ENCODE assay signal across 8 cellular contexts in the genomic region with DNA sequence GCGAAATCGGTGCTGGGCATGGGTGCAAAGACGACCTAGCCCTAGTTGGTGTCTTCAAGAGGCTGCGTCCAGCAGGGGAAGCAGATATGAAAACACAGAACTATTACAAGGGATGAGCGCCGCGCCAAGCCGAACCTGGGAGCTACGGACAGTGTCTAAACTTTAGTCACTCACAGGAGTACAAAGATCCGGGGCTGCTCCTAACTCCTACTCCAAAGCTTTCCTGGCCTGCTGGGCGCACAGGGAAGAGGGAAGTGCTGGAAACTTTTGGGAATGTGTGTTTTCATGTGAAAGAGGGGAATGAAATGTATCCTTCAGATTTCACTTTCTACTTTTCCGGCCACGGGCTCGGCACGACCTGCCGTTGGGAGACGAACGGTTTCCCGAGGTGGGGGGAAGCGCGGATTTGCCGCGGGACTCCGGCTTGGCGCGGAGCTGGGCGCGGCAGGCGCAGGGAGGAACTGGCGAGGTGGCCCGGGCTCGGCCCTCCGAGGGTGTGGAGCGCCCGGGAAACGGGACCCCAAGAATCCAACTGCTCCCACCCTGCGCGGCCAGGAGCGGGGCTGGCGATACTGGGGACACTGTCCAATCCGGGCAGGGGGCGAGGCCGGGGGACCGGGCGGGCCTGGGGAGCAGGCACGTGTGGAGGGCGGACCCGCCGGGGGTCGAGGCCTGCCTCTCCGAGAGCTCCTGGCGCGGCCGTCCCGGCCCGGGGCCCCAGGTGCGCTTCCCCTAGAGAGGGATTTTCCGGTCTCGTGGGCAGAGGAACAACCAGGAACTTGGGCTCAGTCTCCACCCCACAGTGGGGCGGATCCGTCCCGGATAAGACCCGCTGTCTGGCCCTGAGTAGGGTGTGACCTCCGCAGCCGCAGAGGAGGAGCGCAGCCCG. TPM values are rescaled to one million over a fixed set of nuclear protein-coding genes. Genes with fewer than 3 reads are reported as not detected.
DNase-seq lines count a peak whose midpoint lies in the region; ATAC-seq and TF ChIP-seq lines count a peak whose summit lies in the region.

A gene (plus strand): TSS at position 854 of the 889 bp plus-strand sequence. CDS start 39,432 bp downstream, outside the sequence.

- no peaks in the 10 kb centered on the region for H3K79me2 ChIP-seq in neural progenitor cell (ENCODE audit: low read depth)

- TSS peak; percentile 63 for BruUV-seq in Panc1 (replicated peaks; lab: Mats Ljungman, UMichigan)

- peak within 1 kb of the TSS; percentile 94 to 98 (median 96) for H3K4me3 Mint-ChIP-seq in CD8-positive, alpha-beta memory T cell
- H3K4me3 Mint-ChIP-seq in activated T-helper 17 cell treated with anti-CD3 and anti-CD28 coated beads, Interleukin-2, amount 50 U/mL, for 72 hours = peak within 1 kb of the TSS; percentile 95
- H3K4me3 Mint-ChIP-seq in neural progenitor cell = peak within 1 kb of the TSS; percentile 89

- H3K36me3 ChIP-seq in CD8-positive, alpha-beta memory T cell (ENCODE audit: insufficient read depth, low read length) = no peaks in the 10 kb centered on the region
- no peaks in the 10 kb centered on the region for H3K36me3 ChIP-seq in Panc1 (ENCODE audit: control insufficient read depth, insufficient read depth, low read length)
- H3K36me3 ChIP-seq in neural progenitor cell = no peaks in the 10 kb centered on the region
- H3K36me3 ChIP-seq in suprapubic skin = no peaks in the 10 kb centered on the region

- H3K4me2 ChIP-seq in neural progenitor cell = peak within 1 kb of the TSS; percentile 89

- H3K27ac Mint-ChIP-seq in CD8-positive, alpha-beta memory T cell = peak within 1 kb of the TSS; percentile 71 to 97 (median 92)
- peak within 1 kb of the TSS; percentile 90 for H3K27ac Mint-ChIP-seq in activated T-helper 17 cell treated with anti-CD3 and anti-CD28 coated beads, Interleukin-2, amount 50 U/mL, for 72 hours
- peak within 1 kb of the TSS; percentile 61 for H3K27ac Mint-ChIP-seq in neural progenitor cell

- intact Hi-C loops in Panc1 (cut with micrococcal nuclease; ENCODE audit: unreplicated experiment) = no loop called here

- no peak within 1 kb of the TSS for H3K9ac ChIP-seq in neural progenitor cell

- H3K27me3 ChIP-seq in CD8-positive, alpha-beta memory T cell (ENCODE audit: insufficient read depth, low read length, poor library complexity, severe bottlenecking) = no peaks in the 10 kb centered on the region
- H3K27me3 ChIP-seq in Panc1 (ENCODE audit: control insufficient read depth, insufficient read depth, low read length) (no peaks in the 10 kb centered on the region), neural progenitor cell (peaks cover 26% of the 10 kb centered on the region), suprapubic skin (no peaks in the 10 kb centered on the region)

- no peak for TF ChIP-seq CTCF in Panc1 (IDR thresholded peaks at IDR 0.05)
- peak; percentile 33 for TF ChIP-seq CTCF in fibroblast of the aortic adventitia (IDR thresholded peaks at IDR 0.05; ENCODE audit: insufficient read depth, low read length)
- TF ChIP-seq CTCF in neural progenitor cell (IDR thresholded peaks at IDR 0.05) = no peak
- peak in 1 of 2 donors; percentile 10 for TF ChIP-seq CTCF in suprapubic skin (IDR thresholded peaks at IDR 0.05)

- CTCF ChIA-PET in CD8-positive, alpha-beta memory T cell (lab: Charles Lee) = interaction anchor here (0.8 to 3.0 kb wide), 5 partner anchors 17 to 176 kb away, joined by 3 to 16 read pairs (median 4); no protein-coding TSS in a partner anchor
- CTCF ChIA-PET in Panc1 (lab: Charles Lee) = interaction anchor here (0.6 to 0.7 kb wide), 3 partner anchors 17 to 154 kb away, joined by 3 to 13 read pairs (median 3); no protein-coding TSS in a partner anchor

- H2AFZ ChIP-seq in neural progenitor cell (replicated peaks) = peak within 1 kb of the TSS; percentile 97

- peaks cover 11% of the 10 kb centered on the region for H3K4me1 ChIP-seq in CD8-positive, alpha-beta memory T cell (ENCODE audit: insufficient read depth, low read length)
- H3K4me1 ChIP-seq in Panc1 (ENCODE audit: control insufficient read depth, insufficient read depth, low read length) = peaks cover 29% of the 10 kb centered on the region
- peaks cover 10% of the 10 kb centered on the region for H3K4me1 ChIP-seq in neural progenitor cell
- peaks cover 62% of the 10 kb centered on the region for H3K4me1 ChIP-seq in suprapubic skin

- peak in 1 of 2 donors; percentile 74 for TF ChIP-seq POLR2A in suprapubic skin (IDR thresholded peaks at IDR 0.05)

- peak within 1 kb of the TSS; percentile 51 for H3K27ac ChIP-seq in CD8-positive, alpha-beta memory T cell (ENCODE audit: low read depth, low read length)
- peak within 1 kb of the TSS; percentile 98 for H3K27ac ChIP-seq in Panc1 (ENCODE audit: low read length)
- H3K27ac ChIP-seq in neural progenitor cell = no peak within 1 kb of the TSS
- H3K27ac ChIP-seq in suprapubic skin = peak within 1 kb of the TSS; percentile 96

- POLR2A ChIA-PET in CD8-positive, alpha-beta memory T cell (lab: Charles Lee) = no interaction called here
- POLR2A ChIA-PET in Panc1 (lab: Charles Lee) = interaction anchor here (0.6 to 1.5 kb wide), 6 partner anchors 10 to 89 kb away, joined by 3 to 7 read pairs (median 4); no protein-coding TSS in a partner anchor

- H4K20me1 ChIP-seq in neural progenitor cell (ENCODE audit: low read depth) = no peaks in the 10 kb centered on the region

- H3K4me1 Mint-ChIP-seq in CD8-positive, alpha-beta memory T cell = peaks cover 18 to 21% (median 19%) of the 10 kb centered on the region in 3 donors
- H3K4me1 Mint-ChIP-seq in activated T-helper 17 cell treated with anti-CD3 and anti-CD28 coated beads, Interleukin-2, amount 50 U/mL, for 72 hours = peaks cover 7% of the 10 kb centered on the region
- peaks cover 8% of the 10 kb centered on the region for H3K4me1 Mint-ChIP-seq in neural progenitor cell

- H3F3A ChIP-seq in neural progenitor cell (ENCODE audit: low read depth) = peaks cover 6% of the 10 kb centered on the region

- H3K36me3 Mint-ChIP-seq in CD8-positive, alpha-beta memory T cell = peaks cover 0 to 7% (median 0%) of the 10 kb centered on the region in 3 donors
- H3K36me3 Mint-ChIP-seq in activated T-helper 17 cell treated with anti-CD3 and anti-CD28 coated beads, Interleukin-2, amount 50 U/mL, for 72 hours (ENCODE audit: low read depth) = peaks cover 5% of the 10 kb centered on the region
- no peaks in the 10 kb centered on the region for H3K36me3 Mint-ChIP-seq in neural progenitor cell

- H3K9me3 Mint-ChIP-seq in CD8-positive, alpha-beta memory T cell = no peaks in the 10 kb centered on the region
- H3K9me3 Mint-ChIP-seq in activated T-helper 17 cell treated with anti-CD3 and anti-CD28 coated beads, Interleukin-2, amount 50 U/mL, for 72 hours = no peaks in the 10 kb centered on the region
- no peaks in the 10 kb centered on the region for H3K9me3 Mint-ChIP-seq in neural progenitor cell

- under 1% methylated on average over 35 of the region's 67 CpGs for WGBS in suprapubic skin

- no peak for TF ChIP-seq EP300 in suprapubic skin (IDR thresholded peaks at IDR 0.05)

- H3K9me3 ChIP-seq in CD8-positive, alpha-beta memory T cell (ENCODE audit: low read length) = no peaks in the 10 kb centered on the region
- H3K9me3 ChIP-seq in Panc1 (ENCODE audit: control insufficient read depth, insufficient read depth, low read depth, low read length) = no peaks in the 10 kb centered on the region
- no peaks in the 10 kb centered on the region for H3K9me3 ChIP-seq in neural progenitor cell (ENCODE audit: low read depth)
- H3K9me3 ChIP-seq in suprapubic skin = no peaks in the 10 kb centered on the region

- H3K4me3 ChIP-seq in CD8-positive, alpha-beta memory T cell (ENCODE audit: low read length) = peak within 1 kb of the TSS; percentile 56
- peak within 1 kb of the TSS; percentile 82 to 95 for H3K4me3 ChIP-seq in Panc1 (ENCODE audit: low read depth in 2 of 2, low read length in 2 of 2)
- H3K4me3 ChIP-seq in fibroblast of the aortic adventitia (ENCODE audit: low read depth, low read length) = peak within 1 kb of the TSS; percentile 82
- peak within 1 kb of the TSS; percentile 48 for H3K4me3 ChIP-seq in neural progenitor cell
- peak within 1 kb of the TSS; percentile 99 for H3K4me3 ChIP-seq in suprapubic skin

- H3K27me3 Mint-ChIP-seq in CD8-positive, alpha-beta memory T cell = no peaks in the 10 kb centered on the region
- no peaks in the 10 kb centered on the region for H3K27me3 Mint-ChIP-seq in activated T-helper 17 cell treated with anti-CD3 and anti-CD28 coated beads, Interleukin-2, amount 50 U/mL, for 72 hours
- peaks cover 15% of the 10 kb centered on the region for H3K27me3 Mint-ChIP-seq in neural progenitor cell (ENCODE audit: insufficient read depth, low read depth)

- ATAC-seq in GM19372 (IDR thresholded peaks at IDR 0.05; ENCODE audit: low read depth, unreplicated experiment) (peak; percentile 81), HG03520 (IDR thresholded peaks at IDR 0.05; ENCODE audit: unreplicated experiment) (peak; percentile 68), Panc1 (peak; percentile 98)
- ATAC-seq in activated T-helper 17 cell treated with anti-CD3 and anti-CD28 coated beads, Interleukin-2, amount 50 U/mL, for 72 hours (replicated peaks) = peak; percentile 94

- in situ Hi-C loops in Panc1 (cut with HindIII; ENCODE audit: low pct_unique_long_range_greater_than_20kb, low sequenced_read_pairs) = no loop called here

- peak; percentile 47 to 73 (median 61) for DNase-seq in CD8-positive, alpha-beta memory T cell
- DNase-seq in Panc1 (ENCODE audit: low read depth, low spot score) (peak; percentile 41), fibroblast of the aortic adventitia (ENCODE audit: low read depth) (peak; percentile 73), neural progenitor cell (ENCODE audit: low spot score) (peak; percentile 60), suprapubic skin (ENCODE audit: low spot score in 2 of 2) (peak; percentile 92 to 93)

RNA-seq across cellular contexts. Expression of the gene that starts here (rescaled TPM):
- total RNA-seq in CD8-positive, alpha-beta memory T cell = 10 to 100 TPM; 30.2 to 33.7 TPM
- polyA plus RNA-seq in CD8-positive, alpha-beta memory T cell = 38.6 TPM
- total RNA-seq in Panc1 (2021; ENCODE audit: unreplicated experiment) (183 TPM), fibroblast of the aortic adventitia (ENCODE audit: low replicate concordance) (36.9 and 101 TPM in 2 replicates), neural progenitor cell (ENCODE audit: low replicate concordance) (4.7 and 7.0 TPM in 2 replicates), suprapubic skin (10 to 100 TPM; 58.1 to 91.6 (median 85.8) TPM)
- 275 TPM for polyA plus RNA-seq in Panc1 (2012; ENCODE audit: insufficient read length)
- total RNA-seq in activated T-helper 17 cell treated with anti-CD3 and anti-CD28 coated beads, Interleukin-2, amount 50 U/mL, for 72 hours = 10 to 100 TPM; 31.5 to 33.0 TPM

Comparison
In these comparisons a context has a peak if more than half of its experiments do, and no peak if none do; other contexts are left out.
1. DNase-seq: peak in every context shown above with its lines; median percentile 92 in suprapubic skin; 73 in fibroblast of the aortic adventitia; 61 in CD8-positive, alpha-beta memory T cell; 60 in neural progenitor cell; 41 in Panc1.
2. H3K4me3 ChIP-seq: peak in every context shown above with its lines; median percentile 99 in suprapubic skin; 88 in Panc1; 82 in fibroblast of the aortic adventitia; 56 in CD8-positive, alpha-beta memory T cell; 48 in neural progenitor cell.